ENCODE assay signal across 1 cellular context in the genomic region with DNA sequence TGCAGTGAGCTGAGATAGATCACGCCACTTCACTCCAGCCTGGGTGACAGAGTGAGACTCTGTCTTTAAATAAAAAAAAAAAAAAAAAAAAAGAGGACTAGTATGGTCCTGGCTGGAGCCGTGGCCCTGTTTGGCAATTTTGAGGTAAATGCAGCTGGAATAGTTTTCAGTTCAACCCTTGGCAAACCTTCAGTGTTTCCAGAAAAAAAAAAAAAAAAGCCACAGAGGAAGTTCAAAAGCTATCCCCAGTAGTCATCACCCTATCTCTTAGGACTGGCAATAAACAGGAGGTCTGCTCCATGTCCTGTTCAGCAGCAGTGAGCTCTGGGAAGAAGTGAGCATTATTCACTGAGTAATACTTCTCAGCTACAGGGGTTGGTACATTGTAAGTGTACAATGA.
TF ChIP-seq lines count a peak whose summit lies in the region.

No MANE protein-coding gene starts in this region.

TF ChIP-seq in A549, 52 proteins besides CTCF, POLR2A, EP300 and RAD21 (continued from another document):
- TF ChIP-seq EHMT2 (IDR thresholded peaks at IDR 0.05; ENCODE audit: low read depth) (no peak), ZNF302 (CRISPR knock-in tag; IDR thresholded peaks at IDR 0.05) (no peak)
